Comparison of ENCODE assay signal across 8 cellular contexts in the genomic region with DNA sequence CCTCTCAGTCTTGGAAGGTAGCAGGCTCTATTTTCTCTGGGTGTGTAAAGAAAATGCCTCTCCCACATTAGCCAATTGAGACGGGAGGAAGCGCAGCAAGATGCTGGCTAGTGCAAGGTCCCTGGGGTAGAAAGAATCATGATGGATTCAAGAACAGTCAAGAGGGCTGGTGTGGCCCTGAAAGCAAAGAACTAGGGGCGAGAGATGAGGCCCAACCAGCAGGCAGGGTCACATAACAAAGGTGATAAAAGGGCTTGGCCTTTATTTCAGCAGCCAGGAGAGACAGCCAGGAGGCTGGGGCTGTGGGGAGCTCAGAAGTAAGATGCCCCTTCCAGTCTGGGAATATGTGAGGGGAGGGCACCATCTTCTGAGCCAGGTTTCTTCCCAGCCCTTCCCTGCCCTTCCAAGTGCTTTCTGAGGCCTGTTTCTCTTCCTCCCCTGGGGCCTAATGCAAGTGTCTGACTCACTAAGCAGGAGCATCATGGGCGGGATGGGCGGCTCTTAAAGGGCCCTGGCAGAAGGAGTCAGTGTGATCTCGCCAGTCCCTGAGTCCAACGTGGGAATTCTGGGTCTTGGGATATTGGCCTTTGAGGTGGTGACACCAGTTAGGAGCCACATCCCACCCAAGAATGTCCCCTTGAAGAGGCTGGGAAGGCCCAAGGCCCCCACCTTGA. TPM values are rescaled to one million over a fixed set of nuclear protein-coding genes. Genes with fewer than 3 reads are reported as not detected.
DNase-seq lines count a peak whose midpoint lies in the region; ATAC-seq and TF ChIP-seq lines count a peak whose summit lies in the region.

No MANE protein-coding gene starts in this region.

- H3K36me3 Mint-ChIP-seq in activated CD8-positive, alpha-beta memory T cell treated with anti-CD3 and anti-CD28 coated beads, Interleukin-2, amount 10 ng/mL, durations not matched to agents 7 days and 5 days = peaks cover 38% of the 10 kb centered on the region
- peaks cover 6% of the 10 kb centered on the region for H3K36me3 Mint-ChIP-seq in T-helper 17 cell (ENCODE audit: low read depth)

- H3K4me3 Mint-ChIP-seq in activated CD8-positive, alpha-beta memory T cell treated with anti-CD3 and anti-CD28 coated beads, Interleukin-2, amount 10 ng/mL, durations not matched to agents 7 days and 5 days = no peak overlapping the region
- H3K4me3 Mint-ChIP-seq in T-helper 17 cell = no peak overlapping the region

- peak overlapping the region; percentile 61 to 69 (median 66) for H3K27ac ChIP-seq in gastrocnemius medialis

- no peak for TF ChIP-seq POLR2A in gastrocnemius medialis (IDR thresholded peaks at IDR 0.05)

- H3K4me3 ChIP-seq in fibroblast of mammary gland (ENCODE audit: control insufficient read depth, low read depth, low read length) (no peak overlapping the region), gastrocnemius medialis (no peak overlapping the region)

- no peaks in the 10 kb centered on the region for H3K27me3 Mint-ChIP-seq in activated CD8-positive, alpha-beta memory T cell treated with anti-CD3 and anti-CD28 coated beads, Interleukin-2, amount 10 ng/mL, durations not matched to agents 7 days and 5 days
- H3K27me3 Mint-ChIP-seq in T-helper 17 cell = no peaks in the 10 kb centered on the region

- intact Hi-C loops in gastrocnemius medialis (cut with DNase I; ENCODE audit: low total_unique reads) = loop anchor here (5.0 kb wide), 2 partner anchors 53 to 312 kb away; partner anchors contain the start of gene HERPUD1

- H3K9me3 ChIP-seq in T-helper 17 cell (ENCODE audit: control insufficient read depth, low read length, poor library complexity, severe bottlenecking) (no peaks in the 10 kb centered on the region), gastrocnemius medialis (no peaks in the 10 kb centered on the region)

- no peak for ATAC-seq in activated CD8-positive, alpha-beta memory T cell treated with anti-CD3 and anti-CD28 coated beads, Interleukin-2, amount 10 ng/mL, durations not matched to agents 7 days and 5 days
- no peak for ATAC-seq in T-helper 17 cell
- peak in 1 of 2 donors; percentile 27 for ATAC-seq in gastrocnemius medialis
- no peak for ATAC-seq in HG02981 (IDR thresholded peaks at IDR 0.05; ENCODE audit: unreplicated experiment)

- no peaks in the 10 kb centered on the region for H3K36me3 ChIP-seq in gastrocnemius medialis

- CTCF ChIA-PET in activated CD8-positive, alpha-beta memory T cell treated with anti-CD3 and anti-CD28 coated beads, Interleukin-2, amount 10 ng/mL, durations not matched to agents 7 days and 5 days (lab: Charles Lee) = interaction anchor here (1.5 to 8.7 kb wide), 2 partner anchors 20 to 34 kb away, joined by 5 to 75 read pairs; no protein-coding TSS in a partner anchor

- H3K4me1 ChIP-seq in gastrocnemius medialis = peaks cover 13 to 18% of the 10 kb centered on the region in 2 donors

- peak overlapping the region; percentile 56 for H3K27ac Mint-ChIP-seq in activated CD8-positive, alpha-beta memory T cell treated with anti-CD3 and anti-CD28 coated beads, Interleukin-2, amount 10 ng/mL, durations not matched to agents 7 days and 5 days
- H3K27ac Mint-ChIP-seq in T-helper 17 cell = peak overlapping the region; percentile 98

- in situ Hi-C loops in gastrocnemius medialis (cut with MboI; ENCODE audit: low sequenced_read_pairs in 4 of 4) = no loop called here

- no peaks in the 10 kb centered on the region for H3K27me3 ChIP-seq in gastrocnemius medialis

- H3K4me1 Mint-ChIP-seq in activated CD8-positive, alpha-beta memory T cell treated with anti-CD3 and anti-CD28 coated beads, Interleukin-2, amount 10 ng/mL, durations not matched to agents 7 days and 5 days = peaks cover 58% of the 10 kb centered on the region
- H3K4me1 Mint-ChIP-seq in T-helper 17 cell = peaks cover 59% of the 10 kb centered on the region

- TF ChIP-seq CTCF in fibroblast of mammary gland (conservative IDR thresholded peaks at IDR 0.05; ENCODE audit: control insufficient read depth, insufficient read depth, low read depth, low read length) (no peak), gastrocnemius medialis (IDR thresholded peaks at IDR 0.05 in 4 of 5, conservative IDR thresholded peaks at IDR 0.05 in 1 of 5) (no peak)

- DNase-seq in activated CD8-positive, alpha-beta memory T cell treated with anti-CD3 and anti-CD28 coated beads, Interleukin-2, amount 10 ng/mL, durations not matched to agents 7 days and 5 days = no peak
- no peak for DNase-seq in activated CD8-positive, alpha-beta memory T cell treated with anti-CD3 and anti-CD28 coated beads for 24 hours
- DNase-seq in T-helper 17 cell (no peak), fibroblast of mammary gland (ENCODE audit: low read depth) (peak; percentile 91), gastrocnemius medialis (peak; percentile 29 to 63), HuH-7 (ENCODE audit: low spot score) (no peak), NCI-H1930 (lab: John Stamatoyannopoulos, UW) (no peak)

- no peaks in the 10 kb centered on the region for H3K9me3 Mint-ChIP-seq in activated CD8-positive, alpha-beta memory T cell treated with anti-CD3 and anti-CD28 coated beads, Interleukin-2, amount 10 ng/mL, durations not matched to agents 7 days and 5 days (ENCODE audit: low read depth)

RNA-seq across cellular contexts. Expression of gene NLRC5, which starts 3.9 kb away (rescaled TPM):
- 100 to 1,000 TPM; 156 to 287 TPM for total RNA-seq in activated CD8-positive, alpha-beta memory T cell treated with anti-CD3 and anti-CD28 coated beads, Interleukin-2, amount 10 ng/mL, durations not matched to agents 7 days and 5 days
- total RNA-seq in T-helper 17 cell (100 to 1,000 TPM; 381 to 578 TPM), gastrocnemius medialis (1 to 10 TPM; 2.5 to 9.4 (median 5.1) TPM)

RNA-seq across cellular contexts. Expression of gene CETP, which starts 23.7 kb away (rescaled TPM):
- total RNA-seq in activated CD8-positive, alpha-beta memory T cell treated with anti-CD3 and anti-CD28 coated beads, Interleukin-2, amount 10 ng/mL, durations not matched to agents 7 days and 5 days = not detected
- 1 to 10 TPM in 1 of 2 donors, not detected in 1; 2.3 TPM for total RNA-seq in T-helper 17 cell
- total RNA-seq in gastrocnemius medialis = not detected

RNA-seq across cellular contexts. Expression of gene HERPUD1, which starts 53.5 kb away (rescaled TPM):
- 100 to 1,000 TPM; 127 to 149 TPM for total RNA-seq in activated CD8-positive, alpha-beta memory T cell treated with anti-CD3 and anti-CD28 coated beads, Interleukin-2, amount 10 ng/mL, durations not matched to agents 7 days and 5 days
- total RNA-seq in T-helper 17 cell (100 to 1,000 TPM; 225 to 255 TPM), gastrocnemius medialis (100 to 1,000 TPM; 110 to 281 (median 125) TPM)

Comparison
In these comparisons a context has a peak if more than half of its experiments do, and no peak if none do; other contexts are left out.
1. DNase-seq: peak in fibroblast of mammary gland (single experiment) and gastrocnemius medialis (2 of 2); none in activated CD8-positive, alpha-beta memory T cell treated with anti-CD3 and anti-CD28 coated beads, Interleukin-2, amount 10 ng/mL, durations not matched to agents 7 days and 5 days (single experiment), activated CD8-positive, alpha-beta memory T cell treated with anti-CD3 and anti-CD28 coated beads for 24 hours (single experiment), T-helper 17 cell (0 of 3), HuH-7 (single experiment) and NCI-H1930 (0 of 2).
2. RNA of gene NLRC5, which starts 3.9 kb away (total RNA-seq): 381 to 578 TPM in T-helper 17 cell and 156 to 287 TPM in activated CD8-positive, alpha-beta memory T cell treated with anti-CD3 and anti-CD28 coated beads, Interleukin-2, amount 10 ng/mL, durations not matched to agents 7 days and 5 days; 2.5 to 9.4 TPM in gastrocnemius medialis; every median in the first group is over 10 times any median in the second.